ENCODE assay signal across 1 cellular context in the genomic region with DNA sequence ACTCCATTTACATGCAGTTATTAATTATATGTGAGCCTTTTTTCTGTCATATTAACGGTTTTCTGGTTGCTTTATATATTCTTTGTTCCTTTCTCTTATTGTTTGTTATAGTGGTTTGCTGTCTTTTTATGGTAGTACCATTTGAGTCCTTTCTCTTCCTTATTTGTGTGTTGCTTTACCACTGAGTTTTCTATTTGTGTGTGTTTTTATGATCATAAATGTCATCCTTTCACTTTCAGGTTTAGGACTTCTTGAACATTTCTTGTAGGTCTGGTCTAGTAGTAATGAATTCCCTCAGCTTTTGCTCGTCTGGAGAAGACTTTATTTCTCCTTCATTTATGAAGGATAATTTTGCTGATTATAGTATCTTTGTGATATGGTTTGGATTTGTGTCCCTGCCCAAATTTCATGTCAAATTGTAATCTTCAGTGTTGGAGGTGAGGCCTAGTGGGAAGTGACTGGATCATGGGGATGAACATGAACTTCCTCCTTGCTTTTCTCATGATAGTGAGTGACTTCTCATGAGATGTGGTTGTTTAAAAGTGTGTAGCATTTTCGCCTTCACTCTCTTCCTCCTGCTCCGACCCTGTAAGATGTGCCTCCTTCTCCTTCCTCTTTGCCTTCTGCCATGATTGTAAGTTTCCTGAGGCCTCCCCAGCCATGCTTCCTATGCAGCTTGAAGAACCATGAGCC.
A peak's percentile ranks its signal among the peaks of the same experiment; 100 is the strongest.
TF ChIP-seq lines count a peak whose summit lies in the region.

No MANE protein-coding gene starts in this region.

TF ChIP-seq in GM12878, 131 proteins besides CTCF, POLR2A, EP300 and RAD21 (continued from another document and continues in another):
- TF ChIP-seq, protein P1, sequence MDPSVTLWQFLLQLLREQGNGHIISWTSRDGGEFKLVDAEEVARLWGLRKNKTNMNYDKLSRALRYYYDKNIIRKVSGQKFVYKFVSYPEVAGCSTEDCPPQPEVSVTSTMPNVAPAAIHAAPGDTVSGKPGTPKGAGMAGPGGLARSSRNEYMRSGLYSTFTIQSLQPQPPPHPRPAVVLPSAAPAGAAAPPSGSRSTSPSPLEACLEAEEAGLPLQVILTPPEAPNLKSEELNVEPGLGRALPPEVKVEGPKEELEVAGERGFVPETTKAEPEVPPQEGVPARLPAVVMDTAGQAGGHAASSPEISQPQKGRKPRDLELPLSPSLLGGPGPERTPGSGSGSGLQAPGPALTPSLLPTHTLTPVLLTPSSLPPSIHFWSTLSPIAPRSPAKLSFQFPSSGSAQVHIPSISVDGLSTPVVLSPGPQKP (IDR thresholded peaks at IDR 0.05; ENCODE audit: low read depth, low read length) = no peak
- TF ChIP-seq NBN (IDR thresholded peaks at IDR 0.05) = peak; percentile 68; the same call in 1 of the 2 replicates
- no peak for TF ChIP-seq TCF12 (IDR thresholded peaks at IDR 0.05; ENCODE audit: low read depth, low read length)
- no peak for TF ChIP-seq CHD2 (IDR thresholded peaks at IDR 0.05; ENCODE audit: borderline replicate concordance, low read depth, low read length)
- TF ChIP-seq, protein P2, sequence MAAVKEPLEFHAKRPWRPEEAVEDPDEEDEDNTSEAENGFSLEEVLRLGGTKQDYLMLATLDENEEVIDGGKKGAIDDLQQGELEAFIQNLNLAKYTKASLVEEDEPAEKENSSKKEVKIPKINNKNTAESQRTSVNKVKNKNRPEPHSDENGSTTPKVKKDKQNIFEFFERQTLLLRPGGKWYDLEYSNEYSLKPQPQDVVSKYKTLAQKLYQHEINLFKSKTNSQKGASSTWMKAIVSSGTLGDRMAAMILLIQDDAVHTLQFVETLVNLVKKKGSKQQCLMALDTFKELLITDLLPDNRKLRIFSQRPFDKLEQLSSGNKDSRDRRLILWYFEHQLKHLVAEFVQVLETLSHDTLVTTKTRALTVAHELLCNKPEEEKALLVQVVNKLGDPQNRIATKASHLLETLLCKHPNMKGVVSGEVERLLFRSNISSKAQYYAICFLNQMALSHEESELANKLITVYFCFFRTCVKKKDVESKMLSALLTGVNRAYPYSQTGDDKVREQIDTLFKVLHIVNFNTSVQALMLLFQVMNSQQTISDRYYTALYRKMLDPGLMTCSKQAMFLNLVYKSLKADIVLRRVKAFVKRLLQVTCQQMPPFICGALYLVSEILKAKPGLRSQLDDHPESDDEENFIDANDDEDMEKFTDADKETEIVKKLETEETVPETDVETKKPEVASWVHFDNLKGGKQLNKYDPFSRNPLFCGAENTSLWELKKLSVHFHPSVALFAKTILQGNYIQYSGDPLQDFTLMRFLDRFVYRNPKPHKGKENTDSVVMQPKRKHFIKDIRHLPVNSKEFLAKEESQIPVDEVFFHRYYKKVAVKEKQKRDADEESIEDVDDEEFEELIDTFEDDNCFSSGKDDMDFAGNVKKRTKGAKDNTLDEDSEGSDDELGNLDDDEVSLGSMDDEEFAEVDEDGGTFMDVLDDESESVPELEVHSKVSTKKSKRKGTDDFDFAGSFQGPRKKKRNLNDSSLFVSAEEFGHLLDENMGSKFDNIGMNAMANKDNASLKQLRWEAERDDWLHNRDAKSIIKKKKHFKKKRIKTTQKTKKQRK (IDR thresholded peaks at IDR 0.05; ENCODE audit: low read depth, low read length) = no peak
- TF ChIP-seq, protein P3, sequence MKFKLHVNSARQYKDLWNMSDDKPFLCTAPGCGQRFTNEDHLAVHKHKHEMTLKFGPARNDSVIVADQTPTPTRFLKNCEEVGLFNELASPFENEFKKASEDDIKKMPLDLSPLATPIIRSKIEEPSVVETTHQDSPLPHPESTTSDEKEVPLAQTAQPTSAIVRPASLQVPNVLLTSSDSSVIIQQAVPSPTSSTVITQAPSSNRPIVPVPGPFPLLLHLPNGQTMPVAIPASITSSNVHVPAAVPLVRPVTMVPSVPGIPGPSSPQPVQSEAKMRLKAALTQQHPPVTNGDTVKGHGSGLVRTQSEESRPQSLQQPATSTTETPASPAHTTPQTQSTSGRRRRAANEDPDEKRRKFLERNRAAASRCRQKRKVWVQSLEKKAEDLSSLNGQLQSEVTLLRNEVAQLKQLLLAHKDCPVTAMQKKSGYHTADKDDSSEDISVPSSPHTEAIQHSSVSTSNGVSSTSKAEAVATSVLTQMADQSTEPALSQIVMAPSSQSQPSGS (IDR thresholded peaks at IDR 0.05; ENCODE audit: low read length) = peak; percentile 44
- TF ChIP-seq HDAC6 (IDR thresholded peaks at IDR 0.05; ENCODE audit: unreplicated experiment) = no peak
- no peak for TF ChIP-seq ZNF217 (IDR thresholded peaks at IDR 0.05)
- no peak for TF ChIP-seq RCOR1 (conservative IDR thresholded peaks at IDR 0.05; ENCODE audit: low read depth, low read length)
- TF ChIP-seq, protein P4, sequence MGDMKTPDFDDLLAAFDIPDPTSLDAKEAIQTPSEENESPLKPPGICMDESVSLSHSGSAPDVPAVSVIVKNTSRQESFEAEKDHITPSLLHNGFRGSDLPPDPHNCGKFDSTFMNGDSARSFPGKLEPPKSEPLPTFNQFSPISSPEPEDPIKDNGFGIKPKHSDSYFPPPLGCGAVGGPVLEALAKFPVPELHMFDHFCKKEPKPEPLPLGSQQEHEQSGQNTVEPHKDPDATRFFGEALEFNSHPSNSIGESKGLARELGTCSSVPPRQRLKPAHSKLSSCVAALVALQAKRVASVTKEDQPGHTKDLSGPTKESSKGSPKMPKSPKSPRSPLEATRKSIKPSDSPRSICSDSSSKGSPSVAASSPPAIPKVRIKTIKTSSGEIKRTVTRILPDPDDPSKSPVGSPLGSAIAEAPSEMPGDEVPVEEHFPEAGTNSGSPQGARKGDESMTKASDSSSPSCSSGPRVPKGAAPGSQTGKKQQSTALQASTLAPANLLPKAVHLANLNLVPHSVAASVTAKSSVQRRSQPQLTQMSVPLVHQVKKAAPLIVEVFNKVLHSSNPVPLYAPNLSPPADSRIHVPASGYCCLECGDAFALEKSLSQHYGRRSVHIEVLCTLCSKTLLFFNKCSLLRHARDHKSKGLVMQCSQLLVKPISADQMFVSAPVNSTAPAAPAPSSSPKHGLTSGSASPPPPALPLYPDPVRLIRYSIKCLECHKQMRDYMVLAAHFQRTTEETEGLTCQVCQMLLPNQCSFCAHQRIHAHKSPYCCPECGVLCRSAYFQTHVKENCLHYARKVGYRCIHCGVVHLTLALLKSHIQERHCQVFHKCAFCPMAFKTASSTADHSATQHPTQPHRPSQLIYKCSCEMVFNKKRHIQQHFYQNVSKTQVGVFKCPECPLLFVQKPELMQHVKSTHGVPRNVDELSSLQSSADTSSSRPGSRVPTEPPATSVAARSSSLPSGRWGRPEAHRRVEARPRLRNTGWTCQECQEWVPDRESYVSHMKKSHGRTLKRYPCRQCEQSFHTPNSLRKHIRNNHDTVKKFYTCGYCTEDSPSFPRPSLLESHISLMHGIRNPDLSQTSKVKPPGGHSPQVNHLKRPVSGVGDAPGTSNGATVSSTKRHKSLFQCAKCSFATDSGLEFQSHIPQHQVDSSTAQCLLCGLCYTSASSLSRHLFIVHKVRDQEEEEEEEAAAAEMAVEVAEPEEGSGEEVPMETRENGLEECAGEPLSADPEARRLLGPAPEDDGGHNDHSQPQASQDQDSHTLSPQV (IDR thresholded peaks at IDR 0.05) = no peak
- TF ChIP-seq SUPT20H (IDR thresholded peaks at IDR 0.05; ENCODE audit: borderline replicate concordance, control insufficient read depth, low read depth, low read length) = no peak
- TF ChIP-seq, protein P5, sequence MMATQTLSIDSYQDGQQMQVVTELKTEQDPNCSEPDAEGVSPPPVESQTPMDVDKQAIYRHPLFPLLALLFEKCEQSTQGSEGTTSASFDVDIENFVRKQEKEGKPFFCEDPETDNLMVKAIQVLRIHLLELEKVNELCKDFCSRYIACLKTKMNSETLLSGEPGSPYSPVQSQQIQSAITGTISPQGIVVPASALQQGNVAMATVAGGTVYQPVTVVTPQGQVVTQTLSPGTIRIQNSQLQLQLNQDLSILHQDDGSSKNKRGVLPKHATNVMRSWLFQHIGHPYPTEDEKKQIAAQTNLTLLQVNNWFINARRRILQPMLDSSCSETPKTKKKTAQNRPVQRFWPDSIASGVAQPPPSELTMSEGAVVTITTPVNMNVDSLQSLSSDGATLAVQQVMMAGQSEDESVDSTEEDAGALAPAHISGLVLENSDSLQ (IDR thresholded peaks at IDR 0.05) = no peak
- TF ChIP-seq, protein P6, sequence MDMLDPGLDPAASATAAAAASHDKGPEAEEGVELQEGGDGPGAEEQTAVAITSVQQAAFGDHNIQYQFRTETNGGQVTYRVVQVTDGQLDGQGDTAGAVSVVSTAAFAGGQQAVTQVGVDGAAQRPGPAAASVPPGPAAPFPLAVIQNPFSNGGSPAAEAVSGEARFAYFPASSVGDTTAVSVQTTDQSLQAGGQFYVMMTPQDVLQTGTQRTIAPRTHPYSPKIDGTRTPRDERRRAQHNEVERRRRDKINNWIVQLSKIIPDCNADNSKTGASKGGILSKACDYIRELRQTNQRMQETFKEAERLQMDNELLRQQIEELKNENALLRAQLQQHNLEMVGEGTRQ (IDR thresholded peaks at IDR 0.05; ENCODE audit: borderline replicate concordance, low read depth, low read length) = no peak
- no peak for TF ChIP-seq NR2F1 (conservative IDR thresholded peaks at IDR 0.05)
- no peak for TF ChIP-seq ASH2L (IDR thresholded peaks at IDR 0.05; ENCODE audit: borderline replicate concordance, low read depth)
- no peak for TF ChIP-seq CREB1 (IDR thresholded peaks at IDR 0.05; ENCODE audit: low read depth)
- TF ChIP-seq RFX5 (IDR thresholded peaks at IDR 0.05; ENCODE audit: low read depth, low read length) = no peak
- no peak for TF ChIP-seq LARP7 (IDR thresholded peaks at IDR 0.05)
- no peak for TF ChIP-seq DPF2 (IDR thresholded peaks at IDR 0.05)
- TF ChIP-seq TAF1 (IDR thresholded peaks at IDR 0.05; ENCODE audit: borderline replicate concordance, low read depth, low read length) = no peak
- TF ChIP-seq ZNF622 (IDR thresholded peaks at IDR 0.05) = no peak
- no peak for TF ChIP-seq RB1 (IDR thresholded peaks at IDR 0.05; ENCODE audit: borderline replicate concordance)
- peak; percentile 28 to 44; a peak in 2 of 4 replicates for TF ChIP-seq IKZF2 (IDR thresholded peaks at IDR 0.05)
- TF ChIP-seq, protein P7, sequence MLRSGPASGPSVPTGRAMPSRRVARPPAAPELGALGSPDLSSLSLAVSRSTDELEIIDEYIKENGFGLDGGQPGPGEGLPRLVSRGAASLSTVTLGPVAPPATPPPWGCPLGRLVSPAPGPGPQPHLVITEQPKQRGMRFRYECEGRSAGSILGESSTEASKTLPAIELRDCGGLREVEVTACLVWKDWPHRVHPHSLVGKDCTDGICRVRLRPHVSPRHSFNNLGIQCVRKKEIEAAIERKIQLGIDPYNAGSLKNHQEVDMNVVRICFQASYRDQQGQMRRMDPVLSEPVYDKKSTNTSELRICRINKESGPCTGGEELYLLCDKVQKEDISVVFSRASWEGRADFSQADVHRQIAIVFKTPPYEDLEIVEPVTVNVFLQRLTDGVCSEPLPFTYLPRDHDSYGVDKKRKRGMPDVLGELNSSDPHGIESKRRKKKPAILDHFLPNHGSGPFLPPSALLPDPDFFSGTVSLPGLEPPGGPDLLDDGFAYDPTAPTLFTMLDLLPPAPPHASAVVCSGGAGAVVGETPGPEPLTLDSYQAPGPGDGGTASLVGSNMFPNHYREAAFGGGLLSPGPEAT (IDR thresholded peaks at IDR 0.05; ENCODE audit: low read depth) = 0 out of 2 replicates have a peak, but pooled peaks have one; percentile 51
- TF ChIP-seq CREM (IDR thresholded peaks at IDR 0.05; ENCODE audit: low read depth) = 0 out of 2 replicates have a peak, but pooled peaks have one; percentile 53
- TF ChIP-seq KLF5 (IDR thresholded peaks at IDR 0.05; ENCODE audit: partially characterized antibody) = no peak
- TF ChIP-seq STAT1 (conservative IDR thresholded peaks at IDR 0.05) = no peak
- peak; percentile 36; the same call in 1 of the 2 replicates for TF ChIP-seq SPI1 (IDR thresholded peaks at IDR 0.05; ENCODE audit: borderline replicate concordance, insufficient read depth, low read depth, low read length)
- peak; percentile 75 for TF ChIP-seq RUNX3 (IDR thresholded peaks at IDR 0.05; ENCODE audit: low read length)
- TF ChIP-seq MEF2A (IDR thresholded peaks at IDR 0.05; ENCODE audit: insufficient read depth, low read depth, low read length) = peak; percentile 81
- TF ChIP-seq, protein P8, sequence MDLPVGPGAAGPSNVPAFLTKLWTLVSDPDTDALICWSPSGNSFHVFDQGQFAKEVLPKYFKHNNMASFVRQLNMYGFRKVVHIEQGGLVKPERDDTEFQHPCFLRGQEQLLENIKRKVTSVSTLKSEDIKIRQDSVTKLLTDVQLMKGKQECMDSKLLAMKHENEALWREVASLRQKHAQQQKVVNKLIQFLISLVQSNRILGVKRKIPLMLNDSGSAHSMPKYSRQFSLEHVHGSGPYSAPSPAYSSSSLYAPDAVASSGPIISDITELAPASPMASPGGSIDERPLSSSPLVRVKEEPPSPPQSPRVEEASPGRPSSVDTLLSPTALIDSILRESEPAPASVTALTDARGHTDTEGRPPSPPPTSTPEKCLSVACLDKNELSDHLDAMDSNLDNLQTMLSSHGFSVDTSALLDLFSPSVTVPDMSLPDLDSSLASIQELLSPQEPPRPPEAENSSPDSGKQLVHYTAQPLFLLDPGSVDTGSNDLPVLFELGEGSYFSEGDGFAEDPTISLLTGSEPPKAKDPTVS (IDR thresholded peaks at IDR 0.05; ENCODE audit: low read depth, low read length) = no peak
- TF ChIP-seq, protein P9, sequence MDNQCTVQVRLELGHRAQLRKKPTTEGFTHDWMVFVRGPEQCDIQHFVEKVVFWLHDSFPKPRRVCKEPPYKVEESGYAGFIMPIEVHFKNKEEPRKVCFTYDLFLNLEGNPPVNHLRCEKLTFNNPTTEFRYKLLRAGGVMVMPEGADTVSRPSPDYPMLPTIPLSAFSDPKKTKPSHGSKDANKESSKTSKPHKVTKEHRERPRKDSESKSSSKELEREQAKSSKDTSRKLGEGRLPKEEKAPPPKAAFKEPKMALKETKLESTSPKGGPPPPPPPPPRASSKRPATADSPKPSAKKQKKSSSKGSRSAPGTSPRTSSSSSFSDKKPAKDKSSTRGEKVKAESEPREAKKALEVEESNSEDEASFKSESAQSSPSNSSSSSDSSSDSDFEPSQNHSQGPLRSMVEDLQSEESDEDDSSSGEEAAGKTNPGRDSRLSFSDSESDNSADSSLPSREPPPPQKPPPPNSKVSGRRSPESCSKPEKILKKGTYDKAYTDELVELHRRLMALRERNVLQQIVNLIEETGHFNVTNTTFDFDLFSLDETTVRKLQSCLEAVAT (IDR thresholded peaks at IDR 0.05) = peak; percentile 63; the same call in 1 of the 2 replicates
- TF ChIP-seq STAT3 (IDR thresholded peaks at IDR 0.05; ENCODE audit: low read depth, low read length) = no peak
- TF ChIP-seq ETV6 (conservative IDR thresholded peaks at IDR 0.05 in 1 of 2, IDR thresholded peaks at IDR 0.05 in 1 of 2; ENCODE audit: borderline replicate concordance in 1 of 2, low read depth in 1 of 2) = peak in 1 of 2 experiments; percentile 58; a peak in 1 of 4 replicates
